ENCODE assay signal across 1 cellular context in genomic region chr17:18186271-18186982, GRCh38.
TF ChIP-seq lines count a peak whose summit lies in the region.

No MANE protein-coding gene starts in this region.

TF ChIP-seq in SK-N-SH treated with all-trans-retinoic acid at 6 μM for 48 hours, 23 proteins besides CTCF, POLR2A, EP300 and RAD21 (continued from another document):
- TF ChIP-seq, protein P1, sequence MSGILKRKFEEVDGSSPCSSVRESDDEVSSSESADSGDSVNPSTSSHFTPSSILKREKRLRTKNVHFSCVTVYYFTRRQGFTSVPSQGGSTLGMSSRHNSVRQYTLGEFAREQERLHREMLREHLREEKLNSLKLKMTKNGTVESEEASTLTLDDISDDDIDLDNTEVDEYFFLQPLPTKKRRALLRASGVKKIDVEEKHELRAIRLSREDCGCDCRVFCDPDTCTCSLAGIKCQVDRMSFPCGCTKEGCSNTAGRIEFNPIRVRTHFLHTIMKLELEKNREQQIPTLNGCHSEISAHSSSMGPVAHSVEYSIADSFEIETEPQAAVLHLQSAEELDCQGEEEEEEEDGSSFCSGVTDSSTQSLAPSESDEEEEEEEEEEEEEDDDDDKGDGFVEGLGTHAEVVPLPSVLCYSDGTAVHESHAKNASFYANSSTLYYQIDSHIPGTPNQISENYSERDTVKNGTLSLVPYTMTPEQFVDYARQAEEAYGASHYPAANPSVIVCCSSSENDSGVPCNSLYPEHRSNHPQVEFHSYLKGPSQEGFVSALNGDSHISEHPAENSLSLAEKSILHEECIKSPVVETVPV (CRISPR knock-in tag; IDR thresholded peaks at IDR 0.05) = no peak
- TF ChIP-seq SNAI2 (CRISPR knock-in tag; IDR thresholded peaks at IDR 0.05) (no peak), ZC3H10 (CRISPR knock-in tag; IDR thresholded peaks at IDR 0.05) (no peak)
TF ChIP-seq in SK-N-SH treated with all-trans-retinoic acid at 6 μM for 48 hours: peak in this region for 0.
